11 cellular contexts compared by ENCODE assay signal in genomic region chr11:68315581-68315920, GRCh38. TPM values are rescaled to one million over a fixed set of nuclear protein-coding genes. Genes with fewer than 3 reads are reported as not detected.
DNase-seq lines count a peak whose midpoint lies in the region; ATAC-seq, FAIRE-seq and TF ChIP-seq lines count a peak whose summit lies in the region.
"Had no signal": no experiment of that assay in that cellular context is flagged by ENCODE, and none has a peak within 500 bp of the region (broad histone marks: within the 10 kb centered on the region; RNA-seq: fewer than 3 reads in every experiment).

No MANE protein-coding gene starts in this region.

- FAIRE-seq in A549 (lab: Jason Lieb, UNC): no peak

- no peak overlapping the region for H3K27ac Mint-ChIP-seq in neural crest cell (ENCODE audit: unreplicated experiment)

- ATAC-seq in A549: peak in 1 of 2 experiments; percentile 13; a peak in 2 of 6 replicates

- H3K4me1 Mint-ChIP-seq in neural crest cell: peaks cover 34% of the 10 kb centered on the region

- POLR2A ChIA-PET in A549 (lab: Yijun Ruan, JAX): no interaction called here

- TF ChIP-seq CTCF in A549 (IDR thresholded peaks at IDR 0.05): no peak
- no peak for TF ChIP-seq CTCF in neural crest cell (conservative IDR thresholded peaks at IDR 0.05)

- TF ChIP-seq POLR2A in A549 (IDR thresholded peaks at IDR 0.05; ENCODE audit: low read length): no peak

- H3K27me3 Mint-ChIP-seq in neural crest cell (ENCODE audit: low read depth): no peaks in the 10 kb centered on the region

- H3K36me3 Mint-ChIP-seq in neural crest cell (ENCODE audit: low read depth): peaks cover under 1% of the 10 kb centered on the region

- CTCF ChIA-PET in A549 (lab: Yijun Ruan, JAX): interaction anchor here (1.0 to 3.5 kb wide), 6 partner anchors 17 to 107 kb away, joined by 3 to 30 read pairs (median 4); no protein-coding TSS in a partner anchor

- peak overlapping the region; percentile 98 for H3K4me3 Mint-ChIP-seq in neural crest cell

- 53% methylated on average over 10 of the region's 10 CpGs for WGBS in A549 (ENCODE audit: missing lambda C conversion rate)

- H3K4me2 ChIP-seq in A549: peak overlapping the region; percentile 94

- TF ChIP-seq EP300 in A549 (IDR thresholded peaks at IDR 0.05): no peak

- no peaks in the 10 kb centered on the region for H3K9me3 Mint-ChIP-seq in neural crest cell

- H3K9me3 ChIP-seq in A549: no peaks in the 10 kb centered on the region

- H3K27ac ChIP-seq in A549 (peak overlapping the region; percentile 90 to 99; a peak in 5 of 6 replicates), epithelial cell of prostate (peak overlapping the region; percentile 83)

- peaks cover 37% of the 10 kb centered on the region for H3K4me1 ChIP-seq in A549

- DNase-seq in A549 (ENCODE audit: low read depth in 1 of 2, low spot score in 1 of 2) (no peak), NCI-H510A (lab: John Stamatoyannopoulos, UW) (peak; percentile 47), epithelial cell of prostate (ENCODE audit: low read depth, low spot score) (no peak), neural crest cell (ENCODE audit: low read depth, low spot score) (no peak), mesenteric fat pad (ENCODE audit: low spot score) (no peak), NCI-H446 treated with DMSO at 0.1 percent for 48 hours (lab: John Stamatoyannopoulos, UW) (no peak), SW 1271 (lab: John Stamatoyannopoulos, UW) (no peak), 8988T (no peak)
- DNase-seq: NCI-H187 treated with DMSO at 0.1 percent for 48 hours, RPMI8226 had no signal

- no peak overlapping the region for H3K4me3 ChIP-seq in A549
- H3K4me3 ChIP-seq: skin epidermis had no signal

- TF ChIP-seq RAD21 in A549 (conservative IDR thresholded peaks at IDR 0.05 in 1 of 2, IDR thresholded peaks at IDR 0.05 in 1 of 2): no peak

TF ChIP-seq in A549, 52 proteins besides CTCF, POLR2A, EP300 and RAD21:
- TF ChIP-seq JUNB (IDR thresholded peaks at IDR 0.05) (no peak), EHMT2 (IDR thresholded peaks at IDR 0.05; ENCODE audit: low read depth) (no peak), RFX5 (IDR thresholded peaks at IDR 0.05) (no peak), CBX2 (IDR thresholded peaks at IDR 0.05; ENCODE audit: borderline replicate concordance, low read depth) (no peak), E2F6 (IDR thresholded peaks at IDR 0.05; ENCODE audit: borderline replicate concordance, low read depth) (no peak)

RNA-seq across cellular contexts. Expression of gene LRP5, which starts 3.2 kb away (rescaled TPM):
- polyA plus RNA-seq in A549 (2011; rRNA removed) (10.9 and 15.9 TPM in 2 replicates), A549 (2017; fragmentation: RNase III; extraction: RNeasy Plus Mini Kit Qiagen cat#74134 plus additional on column Dnase treatment) (29.5 to 34.6 TPM (median 32.3 TPM) in 3 replicates)
- polyA plus RNA-seq in A549 (2012; cell fraction: cytosol; rRNA removed): 23.6 and 30.4 TPM in 2 replicates
- polyA plus RNA-seq in A549 (2012; cell fraction: nucleus; rRNA removed): 58.4 and 70.6 TPM in 2 replicates
- polyA minus RNA-seq in A549 (2011; rRNA and poly(A)+ RNA removed): 24.8 and 32.0 TPM in 2 replicates
- total RNA-seq in neural crest cell (43.4 and 44.3 TPM in 2 replicates), mesenteric fat pad (59.9 TPM)

RNA-seq across cellular contexts. Expression of gene C11orf24, which starts 43.8 kb away (rescaled TPM):
- polyA plus RNA-seq in A549 (2011; rRNA removed) (29.4 and 30.6 TPM in 2 replicates), A549 (2017; fragmentation: RNase III; extraction: RNeasy Plus Mini Kit Qiagen cat#74134 plus additional on column Dnase treatment) (43.8 to 47.8 TPM (median 44.0 TPM) in 3 replicates)
- 55.0 and 69.8 TPM in 2 replicates for polyA plus RNA-seq in A549 (2012; cell fraction: cytosol; rRNA removed)
- 45.5 and 58.2 TPM in 2 replicates for polyA plus RNA-seq in A549 (2012; cell fraction: nucleus; rRNA removed)
- polyA minus RNA-seq in A549 (2011; rRNA and poly(A)+ RNA removed): 34.8 and 37.4 TPM in 2 replicates
- total RNA-seq in neural crest cell (54.2 and 54.5 TPM in 2 replicates), mesenteric fat pad (50.9 TPM)
